8 cellular contexts compared by ENCODE assay signal in genomic region chr7:35072950-35073827, GRCh38. TPM values are rescaled to one million over a fixed set of nuclear protein-coding genes. Genes with fewer than 3 reads are reported as not detected.
A peak's percentile ranks its signal among the peaks of the same experiment; 100 is the strongest.
DNase-seq lines count a peak whose midpoint lies in the region; ATAC-seq, FAIRE-seq and TF ChIP-seq lines count a peak whose summit lies in the region.
"Not testable (repeated sequence)": the region's sequence is repeated elsewhere in the genome, so short reads cannot be mapped to it uniquely, and the experiment has no call there.

No MANE protein-coding gene starts in this region.

- not testable (repeated sequence) for H3K9me3 ChIP-seq in CD4-positive, CD25-positive, alpha-beta regulatory T cell (ENCODE audit: control insufficient read depth in 2 of 2, low read length in 2 of 2); IMR-90 (ENCODE audit: control insufficient read depth, insufficient read depth, low read length)

- not testable (repeated sequence) for BruUV-seq in IMR-90 (replicated peaks; lab: Mats Ljungman, UMichigan)

- not testable (repeated sequence) for H2BK120ac ChIP-seq in IMR-90 (ENCODE audit: low read depth, low read length)

- dilution Hi-C loops in IMR-90 (cut with HindIII; ENCODE audit: low sequenced_read_pairs, unreplicated experiment): not testable (repeated sequence)

- TF ChIP-seq CTCF in IMR-90 (conservative IDR thresholded peaks at IDR 0.05; ENCODE audit: low read depth, low read length) (peak; percentile 22; the same call in 1 of the 2 replicates), bronchial epithelial cell (IDR thresholded peaks at IDR 0.05; ENCODE audit: insufficient read depth, low read length, severe bottlenecking) (peak; percentile 6)

- 0% methylated on average over 3 of the region's 14 CpGs; no CpG with 5 or more reads in 1 of the 2 experiments for WGBS in IMR-90 (ENCODE audit: extremely low coverage in 2 of 2, insufficient read length in 1 of 2), 2 experiments

- FAIRE-seq in bronchial epithelial cell (lab: Jason Lieb, UNC): not testable (repeated sequence)

- not testable (repeated sequence) for H2AFZ ChIP-seq in IMR-90 (replicated peaks; ENCODE audit: low read length, poor library complexity)

- H4K8ac ChIP-seq in IMR-90 (ENCODE audit: low read depth in 2 of 2, low read length in 2 of 2): not testable (repeated sequence)

- H3K27me3 Mint-ChIP-seq in CD4-positive, CD25-positive, alpha-beta regulatory T cell: peaks cover 26% of the 10 kb centered on the region

- not testable (repeated sequence) for H3K9ac ChIP-seq in IMR-90 (ENCODE audit: low read depth, low read length)

- H3K9me3 Mint-ChIP-seq in CD4-positive, CD25-positive, alpha-beta regulatory T cell: not testable (repeated sequence)

- H3K4me1 ChIP-seq in CD4-positive, CD25-positive, alpha-beta regulatory T cell (ENCODE audit: control insufficient read depth, insufficient read depth, low read length, poor library complexity, severe bottlenecking); IMR-90 (ENCODE audit: control insufficient read depth, insufficient read depth, low read length): not testable (repeated sequence)

- H3K36me3 Mint-ChIP-seq in CD4-positive, CD25-positive, alpha-beta regulatory T cell: not testable (repeated sequence)

- not testable (repeated sequence) for H3K14ac ChIP-seq in IMR-90 (replicated peaks; ENCODE audit: low read depth, low read length)

- not testable (repeated sequence) for H2AK5ac ChIP-seq in IMR-90 (ENCODE audit: low read depth, low read length)

- POLR2A ChIA-PET in IMR-90 (lab: Charles Lee; ENCODE audit: unreplicated experiment): not testable (repeated sequence)

- not testable (repeated sequence) for H3K9me1 ChIP-seq in IMR-90 (ENCODE audit: insufficient read depth, low read length)

- H3K27ac ChIP-seq in CD4-positive, CD25-positive, alpha-beta regulatory T cell (ENCODE audit: insufficient read depth, low read length, poor library complexity, severe bottlenecking); IMR-90 (ENCODE audit: insufficient read depth, low read length): not testable (repeated sequence)

- not testable (repeated sequence) for H3K4me1 Mint-ChIP-seq in CD4-positive, CD25-positive, alpha-beta regulatory T cell

- not testable (repeated sequence) for ATAC-seq in CD4-positive, CD25-positive, alpha-beta regulatory T cell (ENCODE audit: low read depth in 2 of 2)
- peak; percentile 56 for ATAC-seq in GM19351 (IDR thresholded peaks at IDR 0.05; ENCODE audit: unreplicated experiment)
- ATAC-seq in IMR-90 (ENCODE audit: low read depth): peak; percentile 72
- ATAC-seq in left ventricle myocardium superior: peak; percentile 82

- not testable (repeated sequence) for H2AK9ac ChIP-seq in IMR-90 (replicated peaks; ENCODE audit: low read depth, low read length, poor library complexity)

- H3K79me1 ChIP-seq in IMR-90 (ENCODE audit: low read depth in 1 of 2, low read length in 2 of 2): not testable (repeated sequence)

- peak overlapping the region in 1 of 3 donors; percentile 23 for H3K27ac Mint-ChIP-seq in CD4-positive, CD25-positive, alpha-beta regulatory T cell

- H3K23ac ChIP-seq in IMR-90 (ENCODE audit: low read depth, low read length): not testable (repeated sequence)

- not testable (repeated sequence) for H3K18ac ChIP-seq in IMR-90 (ENCODE audit: low read depth, low read length)

- CTCF ChIA-PET in IMR-90 (lab: Yijun Ruan, JAX): interaction anchor here (0.7 kb wide), 1 partner anchor 523 kb away, joined by 3 read pairs; no protein-coding TSS in a partner anchor

- H3K27me3 ChIP-seq in CD4-positive, CD25-positive, alpha-beta regulatory T cell (ENCODE audit: control insufficient read depth, insufficient read depth, low read length); IMR-90 (ENCODE audit: control insufficient read depth, insufficient read depth, low read length); bronchial epithelial cell (ENCODE audit: control insufficient read depth, insufficient read depth, low read length): not testable (repeated sequence)

- not testable (repeated sequence) for H3K4me2 ChIP-seq in IMR-90 (ENCODE audit: low read depth, low read length)

- H2BK5ac ChIP-seq in IMR-90 (ENCODE audit: low read depth, low read length, poor library complexity, severe bottlenecking): not testable (repeated sequence)

- not testable (repeated sequence) for H3K4me3 ChIP-seq in CD4-positive, CD25-positive, alpha-beta regulatory T cell (ENCODE audit: low read depth, low read length); IMR-90 (ENCODE audit: insufficient read depth, low read depth, low read length); bronchial epithelial cell (ENCODE audit: low read depth, low read length)

- not testable (repeated sequence) for H4K5ac ChIP-seq in IMR-90 (ENCODE audit: low read depth, low read length)

- not testable (repeated sequence) for TF ChIP-seq POLR2A in IMR-90 (IDR thresholded peaks at IDR 0.05; ENCODE audit: low read depth, low read length)

- H3K36me3 ChIP-seq in CD4-positive, CD25-positive, alpha-beta regulatory T cell (ENCODE audit: control insufficient read depth, insufficient read depth, low read length); IMR-90 (ENCODE audit: control insufficient read depth, insufficient read depth, low read length); bronchial epithelial cell (ENCODE audit: control insufficient read depth, insufficient read depth, low read length): not testable (repeated sequence)

- H3K4ac ChIP-seq in IMR-90 (ENCODE audit: low read depth, low read length): not testable (repeated sequence)

- intact Hi-C loops in IMR-90 (cut with micrococcal nuclease): loop anchor here (5.0 to 10.0 kb wide), 3 partner anchors 462 to 904 kb away; no protein-coding TSS in a partner anchor
- intact Hi-C loops in left ventricle myocardium superior (cut with micrococcal nuclease): not testable (repeated sequence)

- peak in 2 of 3 donors; percentile 10 to 12 for DNase-seq in CD4-positive, CD25-positive, alpha-beta regulatory T cell
- DNase-seq in IMR-90 (peak; percentile 32), NCI-H2196 (lab: John Stamatoyannopoulos, UW; ENCODE audit: unreplicated experiment) (peak; percentile 7), SKM-1 treated with dmso at 0.1 percent for 144 hours (lab: John Stamatoyannopoulos, UW; ENCODE audit: unreplicated experiment) (peak; percentile 39), bronchial epithelial cell (ENCODE audit: low read depth) (peak; percentile 44), left ventricle myocardium superior (peak; percentile 63), pons (ENCODE audit: low spot score) (peak; percentile 11)

- in situ Hi-C loops in IMR-90 (cut with MboI; ENCODE audit: low sequenced_read_pairs): loop anchor here (25.0 kb wide), 1 partner anchor 464 kb away; no protein-coding TSS in a partner anchor

- not testable (repeated sequence) for H4K91ac ChIP-seq in IMR-90 (ENCODE audit: insufficient read depth, low read depth, low read length)

- not testable (repeated sequence) for H4K20me1 ChIP-seq in IMR-90 (ENCODE audit: insufficient read depth, low read length)

- not testable (repeated sequence) for H3K56ac ChIP-seq in IMR-90 (ENCODE audit: extremely low read depth, insufficient read depth, low read length)

- not testable (repeated sequence) for H2BK20ac ChIP-seq in IMR-90 (ENCODE audit: low read depth, low read length)

- TF ChIP-seq RAD21 in IMR-90 (IDR thresholded peaks at IDR 0.05; ENCODE audit: low read length): peak; percentile 17; the same call in 1 of the 2 replicates

- not testable (repeated sequence) for H2BK15ac ChIP-seq in IMR-90 (ENCODE audit: low read depth, low read length)

- H3K4me3 Mint-ChIP-seq in CD4-positive, CD25-positive, alpha-beta regulatory T cell: not testable (repeated sequence)

TF ChIP-seq in IMR-90, 13 proteins besides CTCF, POLR2A, EP300 and RAD21:
- TF ChIP-seq CEBPB (IDR thresholded peaks at IDR 0.05; ENCODE audit: low read depth, low read length): peak; percentile 66

RNA-seq across cellular contexts. Expression of gene DPY19L1, which starts 35.9 kb away (rescaled TPM):
- 8.3 TPM for total RNA-seq in CD4-positive, CD25-positive, alpha-beta regulatory T cell
- polyA plus RNA-seq in CD4-positive, CD25-positive, alpha-beta regulatory T cell: 1 to 10 TPM in 2 of 4 donors, under 1 TPM in 2; 0.41 to 1.8 (median 1.0) TPM
- total RNA-seq in IMR-90 (2012; rRNA removed) (12.2 and 24.7 TPM in 2 replicates), bronchial epithelial cell (8.7 and 13.4 TPM in 2 replicates), left ventricle myocardium superior (25.0 TPM)
- polyA plus RNA-seq in IMR-90 (2012; rRNA removed): 8.8 and 12.1 TPM in 2 replicates
- polyA plus RNA-seq in IMR-90 (2012; cell fraction: cytosol; rRNA removed): 3.3 and 3.9 TPM in 2 replicates
- 2.3 and 13.9 TPM in 2 replicates for polyA plus RNA-seq in IMR-90 (2012; cell fraction: nucleus; rRNA removed; ENCODE audit: low replicate concordance)

Comparison
In these comparisons a context has a peak if more than half of its experiments do, and no peak if none do; other contexts are left out.
1. DNase-seq: peak in every context shown above with its lines; median percentile 63 in left ventricle myocardium superior; 44 in bronchial epithelial cell; 39 in SKM-1 treated with dmso at 0.1 percent for 144 hours; 32 in IMR-90; 11 in CD4-positive, CD25-positive, alpha-beta regulatory T cell; 11 in pons; 7 in NCI-H2196.